30 cellular contexts compared by ENCODE assay signal in genomic region chr11:46727952-46728658, GRCh38. TPM values are rescaled to one million over a fixed set of nuclear protein-coding genes. Genes with fewer than 3 reads are reported as not detected.
"Had no signal": no experiment of that assay in that cellular context is flagged by ENCODE, and none has a peak within 500 bp of the region (broad histone marks: within the 10 kb centered on the region; RNA-seq: fewer than 3 reads in every experiment).

No MANE protein-coding gene starts in this region.

- ATAC-seq: effector memory CD8-positive, alpha-beta T cell; left lobe of liver; naive thymus-derived CD4-positive, alpha-beta T cell; psoas muscle; right cardiac atrium; stimulated activated memory B cell treated with anti-CD40 and anti-IgM and Interleukin-4, amounts not matched to agents 10 μg/mL and 1 μg/mL and 100 μg/mL, for 72 hours; stimulated activated naive CD8-positive, alpha-beta T cell treated with anti-CD3 and anti-CD28 coated beads, Interleukin-15, Interleukin-2, amounts not matched to agents 100 U/mL and 50 U/mL, for 24 hours had no signal

- H3K9me3 ChIP-seq: esophagus squamous epithelium, ovary, psoas muscle, sigmoid colon, testis, tibial artery, upper lobe of left lung, uterus had no signal

- FAIRE-seq: endometrium had no signal

- DNase-seq: cortex of kidney; effector memory CD8-positive, alpha-beta T cell; erythroblast; esophagus squamous epithelium; foreskin melanocyte; glutamatergic neuron; hypothalamus; immature natural killer cell; islet precursor cell; mammary epithelial cell; mesendoderm; midbrain; naive thymus-derived CD4-positive, alpha-beta T cell; nucleus accumbens; psoas muscle; right cardiac atrium; sigmoid colon; stimulated activated CD4-positive, alpha-beta T cell treated with anti-CD3 and anti-CD28 coated beads, Interleukin-4, amount 100 ng/mL, for 4 hours; stimulated activated naive CD8-positive, alpha-beta T cell treated with anti-CD3 and anti-CD28 coated beads, Interleukin-15, Interleukin-2, amounts not matched to agents 100 U/mL and 50 U/mL, for 24 hours; substantia nigra; testis; tibial artery; upper lobe of left lung; uterus had no signal

- H3K9ac ChIP-seq: neural progenitor cell had no signal

- H3K4me3 ChIP-seq: esophagus squamous epithelium, neural progenitor cell, ovary, psoas muscle, sigmoid colon, testis, tibial artery, upper lobe of left lung, uterus had no signal

- H3K36me3 ChIP-seq: esophagus squamous epithelium, neural progenitor cell, ovary, sigmoid colon, tibial artery, upper lobe of left lung, uterus had no signal

- H3K27me3 ChIP-seq: esophagus squamous epithelium, neural progenitor cell, ovary, sigmoid colon, testis, tibial artery, upper lobe of left lung, uterus had no signal

- H3K27ac ChIP-seq: esophagus squamous epithelium, neural progenitor cell, ovary, psoas muscle, sigmoid colon, testis, tibial artery, upper lobe of left lung, uterus had no signal

- H3K4me1 ChIP-seq: neural progenitor cell, psoas muscle, sigmoid colon, testis, tibial artery, upper lobe of left lung, uterus had no signal

- H2AFZ ChIP-seq: neural progenitor cell had no signal

- H3K4me2 ChIP-seq: neural progenitor cell had no signal

RNA-seq across cellular contexts. Expression of gene F2, which starts 9.1 kb away (rescaled TPM):
- total RNA-seq: dermis microvascular lymphatic vessel endothelial cell, mammary epithelial cell had no signal
- polyA plus RNA-seq: immature natural killer cell; naive thymus-derived CD4-positive, alpha-beta T cell; right cardiac atrium had no signal
